ENCODE assay signal across 9 cellular contexts in the genomic region with DNA sequence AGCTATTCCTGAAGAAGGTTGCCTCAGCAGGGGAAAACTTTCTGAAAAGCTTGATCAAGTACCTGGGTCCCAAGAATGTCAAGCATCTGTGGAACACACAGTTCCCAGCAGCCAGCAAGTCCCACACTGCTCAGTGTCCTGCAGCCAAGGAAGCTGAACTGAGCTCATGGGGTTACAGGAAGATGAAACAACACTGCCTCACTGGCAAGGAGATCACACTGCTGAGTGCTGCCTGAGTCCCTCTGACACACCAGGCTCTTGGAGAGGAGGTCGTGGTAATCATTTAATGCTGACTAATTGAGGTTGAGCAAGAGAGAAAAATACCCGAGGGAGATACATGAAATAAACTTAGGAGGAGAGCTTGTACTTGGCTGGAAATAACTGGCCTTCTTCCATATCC.
DNase-seq lines count a peak whose midpoint lies in the region; ATAC-seq and TF ChIP-seq lines count a peak whose summit lies in the region.
"Had no signal": no experiment of that assay in that cellular context is flagged by ENCODE, and none has a peak within 500 bp of the region (broad histone marks: within the 10 kb centered on the region; RNA-seq: fewer than 3 reads in every experiment).

No MANE protein-coding gene starts in this region.

- H3K4me1 Mint-ChIP-seq in osteocyte (ENCODE audit: unreplicated experiment) = peaks cover 35% of the 10 kb centered on the region
- H3K4me1 Mint-ChIP-seq: B cell had no signal

- ATAC-seq in foreskin keratinocyte = peak; percentile 97
- ATAC-seq in HG02759 (IDR thresholded peaks at IDR 0.05; ENCODE audit: unreplicated experiment) = no peak

- no peaks in the 10 kb centered on the region; the same call in 1 of the 2 replicates for H3K36me3 ChIP-seq in BE2C

- H3K27me3 ChIP-seq in foreskin keratinocyte = no peaks in the 10 kb centered on the region
- H3K27me3 ChIP-seq in BE2C = no peaks in the 10 kb centered on the region

- peak overlapping the region; percentile 51 for H3K4me3 Mint-ChIP-seq in osteocyte (ENCODE audit: unreplicated experiment)
- H3K4me3 Mint-ChIP-seq: B cell had no signal

- no peak overlapping the region for H3K27ac ChIP-seq in foreskin keratinocyte

- H3K9me3 ChIP-seq in BE2C = no peaks in the 10 kb centered on the region

- no peak overlapping the region for H3K4me3 ChIP-seq in BE2C (ENCODE audit: low read depth, low read length)

- peaks cover 12% of the 10 kb centered on the region for H3K36me3 Mint-ChIP-seq in osteocyte (ENCODE audit: unreplicated experiment)

- TF ChIP-seq CTCF in foreskin keratinocyte (conservative IDR thresholded peaks at IDR 0.05) (peak; percentile 51), osteocyte (IDR thresholded peaks at IDR 0.05) (no peak), BE2C (IDR thresholded peaks at IDR 0.05; ENCODE audit: low read depth, low read length) (no peak)

- DNase-seq in NCI-H1436 (lab: John Stamatoyannopoulos, UW) (peak; percentile 6), NCI-H1436 treated with DMSO at 0.1 percent for 48 hours (lab: John Stamatoyannopoulos, UW) (no peak), T1000 (lab: John Stamatoyannopoulos, UW) (peak; percentile 76), foreskin keratinocyte (peak; percentile 93 to 97), osteocyte (ENCODE audit: extremely low spot score, unreplicated experiment) (no peak), BE2C (no peak), NCI-H2171 treated with DMSO at 0.1 percent for 48 hours (lab: John Stamatoyannopoulos, UW) (no peak)

- H3K27ac Mint-ChIP-seq in osteocyte (ENCODE audit: unreplicated experiment) = peak overlapping the region; percentile 84
- H3K27ac Mint-ChIP-seq: B cell had no signal

- H3K9me3 Mint-ChIP-seq in osteocyte (ENCODE audit: unreplicated experiment) = no peaks in the 10 kb centered on the region

- H3K4me1 ChIP-seq in foreskin keratinocyte (peaks cover 22% of the 10 kb centered on the region), BE2C (peaks cover 7% of the 10 kb centered on the region; the same call in 1 of the 2 replicates)

- H3K27me3 Mint-ChIP-seq in osteocyte (ENCODE audit: unreplicated experiment) = no peaks in the 10 kb centered on the region
- H3K27me3 Mint-ChIP-seq: B cell had no signal

Comparison
In these comparisons a context has a peak if more than half of its experiments do, and no peak if none do; other contexts are left out.
1. DNase-seq: peak in NCI-H1436 (single experiment), T1000 (single experiment) and foreskin keratinocyte (2 of 2); none in NCI-H1436 treated with DMSO at 0.1 percent for 48 hours (single experiment), osteocyte (single experiment), BE2C (single experiment) and NCI-H2171 treated with DMSO at 0.1 percent for 48 hours (single experiment).